Comparison of ENCODE assay signal across 13 cellular contexts in genomic region chr3:48991851-48992545, GRCh38. TPM values are rescaled to one million over a fixed set of nuclear protein-coding genes. Genes with fewer than 3 reads are reported as not detected.
A peak's percentile ranks its signal among the peaks of the same experiment; 100 is the strongest.
DNase-seq lines count a peak whose midpoint lies in the region; ATAC-seq, FAIRE-seq and TF ChIP-seq lines count a peak whose summit lies in the region.
"Had no signal": no experiment of that assay in that cellular context is flagged by ENCODE, and none has a peak within 500 bp of the region (broad histone marks: within the 10 kb centered on the region; RNA-seq: fewer than 3 reads in every experiment).

No MANE protein-coding gene starts in this region.

- CTCF ChIA-PET in Caco-2 (lab: Charles Lee) (interaction anchor here (1.7 kb wide), 1 partner anchor 15 kb away, joined by 5 read pairs; the partner anchor contains the start of gene WDR6), OCI-LY7 (lab: Charles Lee; ENCODE audit: unreplicated experiment) (interaction anchor here (1.1 kb wide), 1 partner anchor 15 kb away, joined by 9 read pairs; the partner anchor contains the start of gene WDR6), endothelial cell of umbilical vein (lab: Charles Lee) (interaction anchor here (8.8 kb wide), 1 partner anchor 17 kb away, joined by 254 read pairs; the partner anchor contains the start of gene WDR6)

- peaks cover 13% of the 10 kb centered on the region for H3K4me1 ChIP-seq in Caco-2
- peaks cover 27% of the 10 kb centered on the region for H3K4me1 ChIP-seq in OCI-LY7 (ENCODE audit: insufficient read depth, low read length, poor library complexity, severe bottlenecking)
- peaks cover 21% of the 10 kb centered on the region for H3K4me1 ChIP-seq in endothelial cell of umbilical vein (ENCODE audit: control insufficient read depth, extremely low read depth, insufficient read depth, low read length)

- intact Hi-C loops in Caco-2 (cut with micrococcal nuclease; ENCODE audit: unreplicated experiment) (no loop called here), OCI-LY7 (cut with micrococcal nuclease; ENCODE audit: unreplicated experiment) (loop anchor here (2.0 kb wide), 1 partner anchor 15 kb away; the partner anchor contains the start of gene WDR6), endothelial cell of umbilical vein (cut with micrococcal nuclease) (loop anchor here (1.0 kb wide), 1 partner anchor 15 kb away; the partner anchor contains the start of gene WDR6)

- H3K4me3 Mint-ChIP-seq in Caco-2 (ENCODE audit: unreplicated experiment), result no peak overlapping the region

- H3K9me3 Mint-ChIP-seq in Caco-2 (ENCODE audit: unreplicated experiment), result no peaks in the 10 kb centered on the region

- H3K9me2 ChIP-seq in OCI-LY7 (ENCODE audit: insufficient read depth, low read length), result no peaks in the 10 kb centered on the region

- dilution Hi-C loops in endothelial cell of umbilical vein (cut with MboI; ENCODE audit: extremely low pct_ligation_motif_present, low sequenced_read_pairs), result no loop called here

- FAIRE-seq in endothelial cell of umbilical vein (lab: Jason Lieb, UNC), result no peak
- FAIRE-seq: H54, urothelium cell line had no signal

- POLR2A ChIA-PET in Caco-2 (lab: Charles Lee) (interaction anchor here (1.5 kb wide), 1 partner anchor 15 kb away, joined by 9 read pairs; the partner anchor contains the start of gene WDR6), OCI-LY7 (lab: Charles Lee) (interaction anchor here (0.6 to 2.0 kb wide), 6 partner anchors 15 to 437 kb away, joined by 3 to 7 read pairs (median 4); partner anchors contain the start of genes DALRD3, NDUFAF3 and WDR6), endothelial cell of umbilical vein (lab: Charles Lee) (interaction anchor here (1.6 to 5.4 kb wide), 2 partner anchors 16 to 29 kb away, joined by 6 to 40 read pairs; partner anchors contain the start of genes NDUFAF3 and WDR6)

- H3K79me2 ChIP-seq in OCI-LY7 (ENCODE audit: insufficient read depth, low read depth, low read length) (no peaks in the 10 kb centered on the region; the same call in 1 of the 2 replicates), endothelial cell of umbilical vein (ENCODE audit: control insufficient read depth, insufficient read depth, low read length) (peaks cover 19% of the 10 kb centered on the region)

- no peaks in the 10 kb centered on the region for H3K27me3 Mint-ChIP-seq in Caco-2 (ENCODE audit: insufficient read depth, unreplicated experiment)

- H3K4me1 Mint-ChIP-seq in Caco-2 (ENCODE audit: low read depth, unreplicated experiment), result peaks cover 13% of the 10 kb centered on the region

- no peak overlapping the region; the same call in 1 of the 2 replicates for H3K4me3 ChIP-seq in Caco-2 (ENCODE audit: low read depth, low read length)
- peak overlapping the region; percentile 84 for H3K4me3 ChIP-seq in OCI-LY7 (ENCODE audit: low read depth, low read length, poor library complexity, severe bottlenecking)
- H3K4me3 ChIP-seq in endothelial cell of umbilical vein (replicated peaks in 1 of 3; ENCODE audit: insufficient read depth in 1 of 3, low read depth in 1 of 3, low read length in 3 of 3), result no peak overlapping the region
- peak overlapping the region; percentile 78 for H3K4me3 ChIP-seq in skeletal muscle cell (ENCODE audit: low read depth, low read length)

- no peak overlapping the region for H3K27ac Mint-ChIP-seq in Caco-2 (ENCODE audit: unreplicated experiment)

- peaks cover 28% of the 10 kb centered on the region for H3K36me3 Mint-ChIP-seq in Caco-2 (ENCODE audit: insufficient read depth, unreplicated experiment)

- H3K27me3 ChIP-seq in Caco-2 (replicated peaks; ENCODE audit: control insufficient read depth, insufficient read depth, low read length), result no peaks in the 10 kb centered on the region
- no peaks in the 10 kb centered on the region for H3K27me3 ChIP-seq in endothelial cell of umbilical vein (ENCODE audit: control insufficient read depth in 2 of 2, insufficient read depth in 2 of 2, low read length in 2 of 2)

- H3K27ac ChIP-seq in OCI-LY7 (ENCODE audit: low read depth, low read length, poor library complexity, severe bottlenecking) (no peak overlapping the region), endothelial cell of umbilical vein (ENCODE audit: insufficient read depth, low read depth, low read length) (no peak overlapping the region)

- no peak overlapping the region for H3K9ac ChIP-seq in endothelial cell of umbilical vein (replicated peaks; ENCODE audit: extremely low read depth, insufficient read depth, low read length)

- DNase-seq in Caco-2, result no peak
- DNase-seq in OCI-LY7 (ENCODE audit: low spot score), result no peak
- no peak for DNase-seq in endothelial cell of umbilical vein (ENCODE audit: low read depth, low spot score)
- no peak for DNase-seq in skeletal muscle cell (ENCODE audit: low read depth)
- no peak for DNase-seq in T1000 (lab: John Stamatoyannopoulos, UW)
- no peak for DNase-seq in GOT3 (lab: John Stamatoyannopoulos, UW)
- no peak for DNase-seq in NCI-H526 treated with DMSO at 0.1 percent for 48 hours (lab: John Stamatoyannopoulos, UW)
- DNase-seq: activated gamma-delta T cell treated with Interleukin-2 at 50 U/mL for 16 hours, head of caudate nucleus, SHP77 treated with DMSO at 0.1 percent for 48 hours had no signal

- peaks cover 2% of the 10 kb centered on the region; the same call in 1 of the 2 replicates for H3K36me3 ChIP-seq in Caco-2 (ENCODE audit: control insufficient read depth, insufficient read depth, low read length)
- no peaks in the 10 kb centered on the region for H3K36me3 ChIP-seq in OCI-LY7 (ENCODE audit: insufficient read depth, low read length)
- peaks cover 0 to 3% of the 10 kb centered on the region in 2 experiments for H3K36me3 ChIP-seq in endothelial cell of umbilical vein (ENCODE audit: control insufficient read depth in 2 of 2, extremely low read depth in 1 of 2, insufficient read depth in 2 of 2, low read length in 2 of 2)

- no peaks in the 10 kb centered on the region for H4K20me1 ChIP-seq in OCI-LY7 (ENCODE audit: insufficient read depth, low read length)
- no peaks in the 10 kb centered on the region for H4K20me1 ChIP-seq in endothelial cell of umbilical vein (replicated peaks; ENCODE audit: control insufficient read depth, extremely low read depth, insufficient read depth, low read length)

- H3K9me3 ChIP-seq in Caco-2 (no peaks in the 10 kb centered on the region), OCI-LY7 (ENCODE audit: low read length) (no peaks in the 10 kb centered on the region), endothelial cell of umbilical vein (replicated peaks; ENCODE audit: control insufficient read depth, insufficient read depth, low read length) (no peaks in the 10 kb centered on the region)

- TF ChIP-seq POLR2A in endothelial cell of umbilical vein (IDR thresholded peaks at IDR 0.05; ENCODE audit: low read depth, low read length), result no peak

- H2AFZ ChIP-seq in OCI-LY7 (ENCODE audit: low read length), result no peak overlapping the region
- no peak overlapping the region for H2AFZ ChIP-seq in endothelial cell of umbilical vein (ENCODE audit: low read depth, low read length)

- BruUV-seq in Caco-2 (replicated peaks; lab: Mats Ljungman, UMichigan) (TSS peak; percentile 37), OCI-LY7 (replicated peaks; lab: Mats Ljungman, UMichigan) (TSS peak; percentile 62), endothelial cell of umbilical vein (replicated peaks; lab: Mats Ljungman, UMichigan) (no TSS peak)

- no peak for ATAC-seq in GM19328 (IDR thresholded peaks at IDR 0.05; ENCODE audit: unreplicated experiment)

- TF ChIP-seq CTCF in Caco-2 (IDR thresholded peaks at IDR 0.05; ENCODE audit: insufficient read depth in 1 of 2, low read depth in 1 of 2, low read length in 1 of 2, severe bottlenecking in 1 of 2, unreplicated experiment in 1 of 2) (no peak), OCI-LY7 (conservative IDR thresholded peaks at IDR 0.05; ENCODE audit: low read length) (no peak), endothelial cell of umbilical vein (IDR thresholded peaks at IDR 0.05; ENCODE audit: extremely low read depth in 1 of 2, insufficient read depth in 1 of 2, low read depth in 1 of 2, low read length in 2 of 2) (no peak)

- H3K4me2 ChIP-seq in OCI-LY7 (ENCODE audit: low read length) (peak overlapping the region; percentile 97), endothelial cell of umbilical vein (ENCODE audit: insufficient read depth, low read length) (peak overlapping the region; percentile 74)

- no peaks in the 10 kb centered on the region for H3K9me1 ChIP-seq in endothelial cell of umbilical vein (replicated peaks; ENCODE audit: control insufficient read depth, extremely low read depth, insufficient read depth, low read length)

RNA-seq across cellular contexts. Expression of gene P4HTM, which starts 2.0 kb away (rescaled TPM):
- total RNA-seq in Caco-2 (2022) (24.4 and 25.5 TPM in 2 replicates), OCI-LY7 (2022) (36.9 and 47.4 TPM in 2 replicates), endothelial cell of umbilical vein (23.0 and 26.9 TPM in 2 replicates)
- 45.3 and 48.4 TPM in 2 replicates for total RNA-seq in OCI-LY7 (2014; rRNA removed; shearing (Covaris generic))
- 32.7 and 37.9 TPM in 2 replicates for polyA plus RNA-seq in endothelial cell of umbilical vein
- polyA plus RNA-seq in endothelial cell of umbilical vein (2011; cell fraction: cytosol; rRNA removed), result 17.3 and 24.1 TPM in 2 replicates
- polyA plus RNA-seq in endothelial cell of umbilical vein (2011; cell fraction: nucleus; rRNA removed), result 92.9 and 98.1 TPM in 2 replicates
- polyA plus RNA-seq in endothelial cell of umbilical vein (2012), result 10.7 and 13.5 TPM in 2 replicates
- polyA minus RNA-seq in endothelial cell of umbilical vein, result 24.2 and 26.3 TPM in 2 replicates
- polyA minus RNA-seq in endothelial cell of umbilical vein (2011; cell fraction: cytosol; rRNA and poly(A)+ RNA removed), result 48.4 TPM
- 28.8 and 28.9 TPM in 2 replicates for polyA minus RNA-seq in endothelial cell of umbilical vein (2011; cell fraction: nucleus; rRNA and poly(A)+ RNA removed)

RNA-seq across cellular contexts. Expression of gene WDR6, which starts 15.2 kb away (rescaled TPM):
- total RNA-seq in Caco-2 (2022) (184 and 185 TPM in 2 replicates), OCI-LY7 (2022) (128 and 131 TPM in 2 replicates), endothelial cell of umbilical vein (161 and 192 TPM in 2 replicates)
- total RNA-seq in OCI-LY7 (2014; rRNA removed; shearing (Covaris generic)), result 92.0 and 101 TPM in 2 replicates
- polyA plus RNA-seq in endothelial cell of umbilical vein, result 319 and 337 TPM in 2 replicates
- polyA plus RNA-seq in endothelial cell of umbilical vein (2011; cell fraction: cytosol; rRNA removed), result 116 and 132 TPM in 2 replicates
- polyA plus RNA-seq in endothelial cell of umbilical vein (2011; cell fraction: nucleus; rRNA removed), result 987 and 1,038 TPM in 2 replicates
- polyA plus RNA-seq in endothelial cell of umbilical vein (2012), result 109 and 131 TPM in 2 replicates
- 292 and 353 TPM in 2 replicates for polyA minus RNA-seq in endothelial cell of umbilical vein
- polyA minus RNA-seq in endothelial cell of umbilical vein (2011; cell fraction: cytosol; rRNA and poly(A)+ RNA removed), result 51.5 TPM
- polyA minus RNA-seq in endothelial cell of umbilical vein (2011; cell fraction: nucleus; rRNA and poly(A)+ RNA removed), result 147 and 154 TPM in 2 replicates

RNA-seq across cellular contexts. Expression of gene DALRD3, which starts 26.4 kb away (rescaled TPM):
- total RNA-seq in Caco-2 (2022), result 21.4 and 21.5 TPM in 2 replicates
- 26.3 and 36.2 TPM in 2 replicates for total RNA-seq in OCI-LY7 (2014; rRNA removed; shearing (Covaris generic))
- total RNA-seq in OCI-LY7 (2022), result 35.0 and 35.7 TPM in 2 replicates
- total RNA-seq in endothelial cell of umbilical vein, result 20.4 and 22.7 TPM in 2 replicates
- 60.8 and 66.0 TPM in 2 replicates for polyA plus RNA-seq in endothelial cell of umbilical vein
- 27.6 and 33.5 TPM in 2 replicates for polyA plus RNA-seq in endothelial cell of umbilical vein (2011; cell fraction: cytosol; rRNA removed)
- 94.8 and 97.8 TPM in 2 replicates for polyA plus RNA-seq in endothelial cell of umbilical vein (2011; cell fraction: nucleus; rRNA removed)
- polyA plus RNA-seq in endothelial cell of umbilical vein (2012), result 16.1 and 17.5 TPM in 2 replicates
- 51.4 and 57.0 TPM in 2 replicates for polyA minus RNA-seq in endothelial cell of umbilical vein
- polyA minus RNA-seq in endothelial cell of umbilical vein (2011; cell fraction: cytosol; rRNA and poly(A)+ RNA removed), result 23.5 TPM
- 14.4 and 17.6 TPM in 2 replicates for polyA minus RNA-seq in endothelial cell of umbilical vein (2011; cell fraction: nucleus; rRNA and poly(A)+ RNA removed)

RNA-seq across cellular contexts. Expression of gene NDUFAF3, which starts 29.9 kb away (rescaled TPM):
- total RNA-seq in Caco-2 (2022), result 65.9 and 68.7 TPM in 2 replicates
- 255 and 309 TPM in 2 replicates for total RNA-seq in OCI-LY7 (2014; rRNA removed; shearing (Covaris generic))
- 124 and 147 TPM in 2 replicates for total RNA-seq in OCI-LY7 (2022)
- 74.5 and 91.1 TPM in 2 replicates for total RNA-seq in endothelial cell of umbilical vein
- polyA plus RNA-seq in endothelial cell of umbilical vein, result 91.4 and 140 TPM in 2 replicates
- 67.9 and 83.8 TPM in 2 replicates for polyA plus RNA-seq in endothelial cell of umbilical vein (2011; cell fraction: cytosol; rRNA removed)
- polyA plus RNA-seq in endothelial cell of umbilical vein (2011; cell fraction: nucleus; rRNA removed), result 28.7 and 33.7 TPM in 2 replicates
- polyA plus RNA-seq in endothelial cell of umbilical vein (2012), result 74.2 and 75.4 TPM in 2 replicates
- 54.4 and 55.5 TPM in 2 replicates for polyA minus RNA-seq in endothelial cell of umbilical vein
- 94.3 TPM for polyA minus RNA-seq in endothelial cell of umbilical vein (2011; cell fraction: cytosol; rRNA and poly(A)+ RNA removed)
- 26.0 and 38.9 TPM in 2 replicates for polyA minus RNA-seq in endothelial cell of umbilical vein (2011; cell fraction: nucleus; rRNA and poly(A)+ RNA removed)

RNA-seq across cellular contexts. Expression of gene IMPDH2, which starts 37.2 kb away (rescaled TPM):
- 233 and 240 TPM in 2 replicates for total RNA-seq in Caco-2 (2022)
- 295 and 319 TPM in 2 replicates for total RNA-seq in OCI-LY7 (2014; rRNA removed; shearing (Covaris generic))
- 328 and 360 TPM in 2 replicates for total RNA-seq in OCI-LY7 (2022)
- total RNA-seq in endothelial cell of umbilical vein, result 189 and 195 TPM in 2 replicates
- 134 and 167 TPM in 2 replicates for polyA plus RNA-seq in endothelial cell of umbilical vein
- polyA plus RNA-seq in endothelial cell of umbilical vein (2011; cell fraction: cytosol; rRNA removed), result 202 and 221 TPM in 2 replicates
- polyA plus RNA-seq in endothelial cell of umbilical vein (2011; cell fraction: nucleus; rRNA removed), result 255 and 269 TPM in 2 replicates
- 194 and 239 TPM in 2 replicates for polyA plus RNA-seq in endothelial cell of umbilical vein (2012)
- 350 and 383 TPM in 2 replicates for polyA minus RNA-seq in endothelial cell of umbilical vein
- polyA minus RNA-seq in endothelial cell of umbilical vein (2011; cell fraction: cytosol; rRNA and poly(A)+ RNA removed), result 325 TPM
- polyA minus RNA-seq in endothelial cell of umbilical vein (2011; cell fraction: nucleus; rRNA and poly(A)+ RNA removed), result 82.4 and 114 TPM in 2 replicates

Comparison
In these comparisons a context has a peak if more than half of its experiments do, and no peak if none do; other contexts are left out.
1. H3K4me3 ChIP-seq: peak in OCI-LY7 (single experiment) and skeletal muscle cell (single experiment); none in Caco-2 (single experiment) and endothelial cell of umbilical vein (0 of 3).